Comparison of ENCODE assay signal across 33 cellular contexts in the genomic region with DNA sequence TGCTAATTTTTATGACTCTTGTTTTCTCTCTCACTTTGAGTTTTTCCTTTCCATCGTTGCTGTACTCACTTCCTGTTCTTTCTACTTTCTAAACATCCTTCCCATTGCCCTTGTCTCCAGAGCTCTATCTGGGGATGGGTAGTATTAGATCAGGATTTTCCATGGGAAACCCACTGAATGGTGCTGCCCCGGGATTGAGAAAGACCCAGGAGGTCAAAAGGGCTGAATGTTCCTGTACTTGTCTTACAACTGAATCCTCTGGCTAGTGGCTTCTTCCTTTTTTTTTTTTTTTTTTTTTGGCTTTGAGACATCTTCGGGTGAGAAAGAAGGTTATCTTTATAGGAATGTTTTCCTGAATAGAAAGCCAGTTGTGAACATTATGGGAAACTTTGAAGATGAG.
DNase-seq lines count a peak whose midpoint lies in the region; ATAC-seq and TF ChIP-seq lines count a peak whose summit lies in the region.
"Had no signal": no experiment of that assay in that cellular context is flagged by ENCODE, and none has a peak within 500 bp of the region (broad histone marks: within the 10 kb centered on the region; RNA-seq: fewer than 3 reads in every experiment).

No MANE protein-coding gene starts in this region.

- H2AK9ac ChIP-seq in IMR-90 (replicated peaks; ENCODE audit: low read depth, low read length, poor library complexity) = no peak overlapping the region

- peak overlapping the region; percentile 98 for H3K18ac ChIP-seq in IMR-90 (ENCODE audit: low read depth, low read length)

- H3K4me1 Mint-ChIP-seq in activated naive CD8-positive, alpha-beta T cell treated with anti-CD3 and anti-CD28 coated beads, Interleukin-2, amount 50 U/mL, for 24 hours = no peaks in the 10 kb centered on the region
- H3K4me1 Mint-ChIP-seq: activated naive CD4-positive, alpha-beta T cell treated with anti-CD3 and anti-CD28 coated beads, Interleukin-2, amount 50 U/mL, for 24 hours; activated T-helper 17 cell treated with anti-CD3 and anti-CD28 coated beads, Interleukin-2, amount 50 U/mL, for 72 hours; B cell; central memory CD8-positive, alpha-beta T cell had no signal

- peak overlapping the region; percentile 85; the same call in 1 of the 3 replicates for H2BK15ac ChIP-seq in IMR-90 (ENCODE audit: low read depth, low read length)

- peak overlapping the region; percentile 88 for H3K14ac ChIP-seq in IMR-90 (replicated peaks; ENCODE audit: low read depth, low read length)

- H2BK20ac ChIP-seq in IMR-90 (ENCODE audit: low read depth, low read length) = peak overlapping the region; percentile 97

- 67% methylated on average over 1 of the region's 3 CpGs; no CpG with 5 or more reads in 1 of the 2 experiments for WGBS in IMR-90 (ENCODE audit: extremely low coverage in 2 of 2, insufficient read length in 1 of 2), 2 experiments

- H4K20me1 ChIP-seq in IMR-90 (ENCODE audit: insufficient read depth, low read length) = no peaks in the 10 kb centered on the region

- CTCF ChIA-PET in IMR-90 (lab: Yijun Ruan, JAX) = no interaction called here

- POLR2A ChIA-PET in IMR-90 (lab: Charles Lee; ENCODE audit: unreplicated experiment) = no interaction called here

- in situ Hi-C loops in IMR-90 (cut with MboI; ENCODE audit: low sequenced_read_pairs) = no loop called here

- TF ChIP-seq POLR2A in IMR-90 (IDR thresholded peaks at IDR 0.05; ENCODE audit: low read depth, low read length) = no peak
- TF ChIP-seq POLR2A in erythroblast (IDR thresholded peaks at IDR 0.05; ENCODE audit: low read length) = no peak

- no TSS peak for BruUV-seq in IMR-90 (replicated peaks; lab: Mats Ljungman, UMichigan)

- H2AFZ ChIP-seq in IMR-90 (replicated peaks; ENCODE audit: low read length, poor library complexity) = no peak overlapping the region
- H2AFZ ChIP-seq: PC-9 had no signal

- no peak for TF ChIP-seq RAD21 in IMR-90 (IDR thresholded peaks at IDR 0.05; ENCODE audit: low read length)

- intact Hi-C loops in IMR-90 (cut with micrococcal nuclease) (no loop called here), ascending aorta (cut with DNase I) (loop anchor here (5.0 kb wide), 1 partner anchor 568 kb away; a partner anchor contains a TSS)

- H3K9me3 ChIP-seq in IMR-90 (ENCODE audit: control insufficient read depth, insufficient read depth, low read length) (no peaks in the 10 kb centered on the region), ascending aorta (no peaks in the 10 kb centered on the region), muscle layer of duodenum (ENCODE audit: control insufficient read depth in 1 of 2, low read length in 2 of 2) (no peaks in the 10 kb centered on the region)
- H3K9me3 ChIP-seq: esophagus squamous epithelium, MG63, right lobe of liver, tibial nerve had no signal

- H3K4me2 ChIP-seq in IMR-90 (ENCODE audit: low read depth, low read length) = no peak overlapping the region; the same call in 1 of the 2 replicates
- H3K4me2 ChIP-seq: PC-9 had no signal

- H3K9ac ChIP-seq in IMR-90 (ENCODE audit: low read depth, low read length) = no peak overlapping the region

- ATAC-seq in IMR-90 (ENCODE audit: low read depth) (no peak), HG02798 (IDR thresholded peaks at IDR 0.05; ENCODE audit: poor library complexity, unreplicated experiment) (no peak), GM19324 (IDR thresholded peaks at IDR 0.05; ENCODE audit: low FRiP score, unreplicated experiment) (no peak)
- ATAC-seq in activated naive CD8-positive, alpha-beta T cell treated with anti-CD3 and anti-CD28 coated beads, Interleukin-2, amount 50 U/mL, for 24 hours = no peak
- ATAC-seq: activated T-helper 17 cell treated with anti-CD3 and anti-CD28 coated beads, Interleukin-2, amount 50 U/mL, for 72 hours; CD8-positive, alpha-beta T cell; right lobe of liver had no signal

- H2BK5ac ChIP-seq in IMR-90 (ENCODE audit: low read depth, low read length, poor library complexity, severe bottlenecking) = peak overlapping the region; percentile 81

- H2AK5ac ChIP-seq in IMR-90 (ENCODE audit: low read depth, low read length) = peak overlapping the region; percentile 72; the same call in 1 of the 2 replicates

- H3K56ac ChIP-seq in IMR-90 (ENCODE audit: extremely low read depth, insufficient read depth, low read length) = no peak overlapping the region

- peaks cover 32% of the 10 kb centered on the region for H3K4me1 ChIP-seq in IMR-90 (ENCODE audit: control insufficient read depth, insufficient read depth, low read length)
- H3K4me1 ChIP-seq in ascending aorta = peaks cover 16 to 47% of the 10 kb centered on the region in 2 donors
- H3K4me1 ChIP-seq in muscle layer of duodenum (ENCODE audit: control insufficient read depth in 1 of 2, insufficient read depth in 2 of 2, low read length in 2 of 2) = peaks cover 0 to 4% of the 10 kb centered on the region in 2 donors

- H3K27me3 Mint-ChIP-seq in activated naive CD8-positive, alpha-beta T cell treated with anti-CD3 and anti-CD28 coated beads, Interleukin-2, amount 50 U/mL, for 24 hours = peaks cover 4% of the 10 kb centered on the region
- H3K27me3 Mint-ChIP-seq: activated naive CD4-positive, alpha-beta T cell treated with anti-CD3 and anti-CD28 coated beads, Interleukin-2, amount 50 U/mL, for 24 hours; dendritic cell treated with granulocyte-macrophage colony-stimulating factor and Interleukin-4, amounts not matched to agents 40 ng/mL and 50 ng/mL, for 4 days had no signal

- DNase-seq in EH (ENCODE audit: low read depth) (peak; percentile 67), IMR-90 (no peak), ascending aorta (ENCODE audit: low spot score in 2 of 2) (no peak), erythroblast (lab: John Stamatoyannopoulos, UW) (no peak)
- DNase-seq in activated naive CD8-positive, alpha-beta T cell treated with anti-CD3 and anti-CD28 coated beads, Interleukin-2, amount 50 U/mL, for 24 hours = no peak
- DNase-seq: ACHN; activated CD4-positive, alpha-beta T cell treated with anti-CD3 and anti-CD28 coated beads for 48 hours; CD8-positive, alpha-beta T cell; EL; esophagus squamous epithelium; KBM-7; MG63; NCI-H1417; NCI-H2081; NCI-H2227 treated with DMSO at 0.1 percent for 48 hours; NCI-H526 treated with DMSO at 0.1 percent for 48 hours; NK-92 treated with Interleukin-12 subunit alpha and Interleukin-12 subunit beta, amount 100 ng/mL, for 24 hours; PC-9; right lobe of liver; SHP77; stimulated activated CD4-positive, alpha-beta T cell treated with anti-CD3 and anti-CD28 coated beads, Interleukin-12 subunit alpha, Interleukin-12 subunit beta, amount 100 ng/mL, for 4 hours; stimulated activated CD4-positive, alpha-beta T cell treated with anti-CD3 and anti-CD28 coated beads, Interleukin-2, amount 100 ng/mL, for 48 hours; SW 1271 had no signal

- H2BK120ac ChIP-seq in IMR-90 (ENCODE audit: low read depth, low read length) = peak overlapping the region; percentile 88

- H3K4ac ChIP-seq in IMR-90 (ENCODE audit: low read depth, low read length) = peak overlapping the region; percentile 79

- dilution Hi-C loops in IMR-90 (cut with HindIII; ENCODE audit: low sequenced_read_pairs, unreplicated experiment) = no loop called here

- peaks cover 22% of the 10 kb centered on the region for H3K9me1 ChIP-seq in IMR-90 (ENCODE audit: insufficient read depth, low read length)

- H3K36me3 ChIP-seq in IMR-90 (ENCODE audit: control insufficient read depth, insufficient read depth, low read length) (no peaks in the 10 kb centered on the region), ascending aorta (no peaks in the 10 kb centered on the region), muscle layer of duodenum (ENCODE audit: control insufficient read depth in 1 of 2, insufficient read depth in 2 of 2, low read length in 2 of 2) (no peaks in the 10 kb centered on the region)
- H3K36me3 ChIP-seq: esophagus squamous epithelium, MG63, right lobe of liver, tibial nerve had no signal

- peak overlapping the region; percentile 57 for H4K91ac ChIP-seq in IMR-90 (ENCODE audit: insufficient read depth, low read depth, low read length)

- H3K9me3 Mint-ChIP-seq in activated naive CD8-positive, alpha-beta T cell treated with anti-CD3 and anti-CD28 coated beads, Interleukin-2, amount 50 U/mL, for 24 hours = no peaks in the 10 kb centered on the region
- H3K9me3 Mint-ChIP-seq: activated naive CD4-positive, alpha-beta T cell treated with anti-CD3 and anti-CD28 coated beads, Interleukin-2, amount 50 U/mL, for 24 hours; activated T-helper 17 cell treated with anti-CD3 and anti-CD28 coated beads, Interleukin-2, amount 50 U/mL, for 72 hours; CD8-positive, alpha-beta T cell; central memory CD8-positive, alpha-beta T cell; dendritic cell treated with granulocyte-macrophage colony-stimulating factor and Interleukin-4, amounts not matched to agents 40 ng/mL and 50 ng/mL, for 4 days had no signal

- H4K8ac ChIP-seq in IMR-90 (ENCODE audit: low read depth in 2 of 2, low read length in 2 of 2) = peak overlapping the region in 1 of 2 experiments; percentile 64; a peak in 2 of 4 replicates

- H3K27ac Mint-ChIP-seq in activated naive CD8-positive, alpha-beta T cell treated with anti-CD3 and anti-CD28 coated beads, Interleukin-2, amount 50 U/mL, for 24 hours = no peak overlapping the region
- H3K27ac Mint-ChIP-seq: activated naive CD4-positive, alpha-beta T cell treated with anti-CD3 and anti-CD28 coated beads, Interleukin-2, amount 50 U/mL, for 24 hours; activated T-helper 17 cell treated with anti-CD3 and anti-CD28 coated beads, Interleukin-2, amount 50 U/mL, for 72 hours; B cell; CD8-positive, alpha-beta T cell; dendritic cell treated with granulocyte-macrophage colony-stimulating factor and Interleukin-4, amounts not matched to agents 40 ng/mL and 50 ng/mL, for 4 days had no signal

- H3K4me3 ChIP-seq in IMR-90 (ENCODE audit: insufficient read depth, low read depth, low read length) = no peak overlapping the region
- H3K4me3 ChIP-seq in ascending aorta = no peak overlapping the region
- no peak overlapping the region for H3K4me3 ChIP-seq in muscle layer of duodenum (ENCODE audit: low read depth in 1 of 2, low read length in 2 of 2)
- H3K4me3 ChIP-seq: esophagus squamous epithelium, MG63, PC-9, right lobe of liver, tibial nerve had no signal

- H3K27ac ChIP-seq in IMR-90 (ENCODE audit: insufficient read depth, low read length) (peak overlapping the region; percentile 70; the same call in 1 of the 2 replicates), ascending aorta (peak overlapping the region; percentile 89 to 92), muscle layer of duodenum (ENCODE audit: low read length) (peak overlapping the region; percentile 32)
- H3K27ac ChIP-seq: PC-9, VCaP had no signal

- H3K79me1 ChIP-seq in IMR-90 (ENCODE audit: low read depth in 1 of 2, low read length in 2 of 2) = no peaks in the 10 kb centered on the region

- peak overlapping the region; percentile 26; the same call in 1 of the 2 replicates for H3K23ac ChIP-seq in IMR-90 (ENCODE audit: low read depth, low read length)

- H3K27me3 ChIP-seq in IMR-90 (ENCODE audit: control insufficient read depth, insufficient read depth, low read length) = no peaks in the 10 kb centered on the region
- no peaks in the 10 kb centered on the region for H3K27me3 ChIP-seq in ascending aorta
- no peaks in the 10 kb centered on the region for H3K27me3 ChIP-seq in muscle layer of duodenum (ENCODE audit: low read depth, low read length)
- H3K27me3 ChIP-seq: esophagus squamous epithelium, MG63, right lobe of liver, tibial nerve had no signal

- H4K5ac ChIP-seq in IMR-90 (ENCODE audit: low read depth, low read length) = peak overlapping the region; percentile 98

- no peak for TF ChIP-seq CTCF in IMR-90 (conservative IDR thresholded peaks at IDR 0.05; ENCODE audit: low read depth, low read length)
- TF ChIP-seq CTCF in ascending aorta (IDR thresholded peaks at IDR 0.05) = no peak

- H3K4me3 Mint-ChIP-seq in activated naive CD8-positive, alpha-beta T cell treated with anti-CD3 and anti-CD28 coated beads, Interleukin-2, amount 50 U/mL, for 24 hours = no peak overlapping the region
- H3K4me3 Mint-ChIP-seq: activated naive CD4-positive, alpha-beta T cell treated with anti-CD3 and anti-CD28 coated beads, Interleukin-2, amount 50 U/mL, for 24 hours; activated T-helper 17 cell treated with anti-CD3 and anti-CD28 coated beads, Interleukin-2, amount 50 U/mL, for 72 hours; B cell; CD8-positive, alpha-beta T cell; central memory CD8-positive, alpha-beta T cell; dendritic cell treated with granulocyte-macrophage colony-stimulating factor and Interleukin-4, amounts not matched to agents 40 ng/mL and 50 ng/mL, for 4 days had no signal

- H3K36me3 Mint-ChIP-seq in activated naive CD8-positive, alpha-beta T cell treated with anti-CD3 and anti-CD28 coated beads, Interleukin-2, amount 50 U/mL, for 24 hours (ENCODE audit: low read depth) = no peaks in the 10 kb centered on the region
- H3K36me3 Mint-ChIP-seq: activated naive CD4-positive, alpha-beta T cell treated with anti-CD3 and anti-CD28 coated beads, Interleukin-2, amount 50 U/mL, for 24 hours; CD8-positive, alpha-beta T cell had no signal

Comparison
In these comparisons a context has a peak if more than half of its experiments do, and no peak if none do; other contexts are left out.
1. H3K27ac ChIP-seq: peak in every context shown above with its lines; median percentile 90 in ascending aorta; 70 in IMR-90; 32 in muscle layer of duodenum.